1 cellular context compared by ENCODE assay signal in genomic region chr5:124730381-124730780, GRCh38.
TF ChIP-seq lines count a peak whose summit lies in the region.

No MANE protein-coding gene starts in this region.

TF ChIP-seq in GM12878, 131 proteins besides CTCF, POLR2A, EP300 and RAD21:
- TF ChIP-seq WRNIP1 (IDR thresholded peaks at IDR 0.05; ENCODE audit: borderline replicate concordance, low read depth, low read length) (no peak), SKIL (IDR thresholded peaks at IDR 0.05; ENCODE audit: low read depth, poor library complexity, severe bottlenecking) (no peak), E4F1 (IDR thresholded peaks at IDR 0.05; ENCODE audit: borderline replicate concordance, partially characterized antibody) (no peak), E2F8 (IDR thresholded peaks at IDR 0.05; ENCODE audit: low read depth, partially characterized antibody) (no peak), FOXM1 (IDR thresholded peaks at IDR 0.05; ENCODE audit: low read depth, low read length) (no peak), CBX5 (IDR thresholded peaks at IDR 0.05; ENCODE audit: low read depth) (no peak), USF1 (IDR thresholded peaks at IDR 0.05; ENCODE audit: borderline replicate concordance, extremely low read length, insufficient read depth, low read depth, low read length) (no peak), BCL3 (IDR thresholded peaks at IDR 0.05; ENCODE audit: borderline replicate concordance, insufficient read depth, low read depth, low read length, poor library complexity, severe bottlenecking) (no peak), POLR2AphosphoS5 (IDR thresholded peaks at IDR 0.05; ENCODE audit: low read length) (no peak)
